Comparison of ENCODE assay signal across 28 cellular contexts in genomic region chr4:6662591-6662990, GRCh38. TPM values are rescaled to one million over a fixed set of nuclear protein-coding genes. Genes with fewer than 3 reads are reported as not detected.
"Had no signal": no experiment of that assay in that cellular context is flagged by ENCODE, and none has a peak within 500 bp of the region (broad histone marks: within the 10 kb centered on the region; RNA-seq: fewer than 3 reads in every experiment).

No MANE protein-coding gene starts in this region.

- FAIRE-seq: HTR-8/SVneo had no signal

- H3K9me3 ChIP-seq: SJCRH30 had no signal

- DNase-seq: Kasumi-1, MM.1S, NCI-H1092, NCI-H1105 treated with DMSO at 0.1 percent for 48 hours, NCI-H1417 treated with DMSO at 0.1 percent for 48 hours, NCI-H146, NCI-H1694 treated with DMSO at 0.1 percent for 48 hours, NCI-H1930, NCI-H2081, NCI-H2107, NCI-H226, NCI-H446, NCI-H510A, NCI-H524 treated with DMSO at 0.1 percent for 48 hours, NCI-H69, NCI-H774, PC-3, SHP77 treated with DMSO at 0.1 percent for 48 hours, SJCRH30 had no signal

- H3K4me2 ChIP-seq: KMS-11 had no signal

- H3K9ac ChIP-seq: KMS-11 had no signal

- H3K27me3 ChIP-seq: SJCRH30 had no signal

- H3K4me1 ChIP-seq: SJCRH30 had no signal

- H3K36me3 ChIP-seq: SJCRH30 had no signal

- H3K27ac ChIP-seq: HL-60, KMS-11, SJCRH30 had no signal

- ATAC-seq: Panc1, PC-3, Right ventricle myocardium inferior, SK-N-SH treated with all-trans-retinoic acid at 6 μM for 48 hours had no signal

- H3K4me3 ChIP-seq: SJCRH30 had no signal

RNA-seq across cellular contexts. Expression of gene S100P, which starts 31.1 kb away (rescaled TPM):
- total RNA-seq: M059J, OCI-LY7, Right ventricle myocardium inferior, RPMI7951 had no signal
